8 cellular contexts compared by ENCODE assay signal in the genomic region with DNA sequence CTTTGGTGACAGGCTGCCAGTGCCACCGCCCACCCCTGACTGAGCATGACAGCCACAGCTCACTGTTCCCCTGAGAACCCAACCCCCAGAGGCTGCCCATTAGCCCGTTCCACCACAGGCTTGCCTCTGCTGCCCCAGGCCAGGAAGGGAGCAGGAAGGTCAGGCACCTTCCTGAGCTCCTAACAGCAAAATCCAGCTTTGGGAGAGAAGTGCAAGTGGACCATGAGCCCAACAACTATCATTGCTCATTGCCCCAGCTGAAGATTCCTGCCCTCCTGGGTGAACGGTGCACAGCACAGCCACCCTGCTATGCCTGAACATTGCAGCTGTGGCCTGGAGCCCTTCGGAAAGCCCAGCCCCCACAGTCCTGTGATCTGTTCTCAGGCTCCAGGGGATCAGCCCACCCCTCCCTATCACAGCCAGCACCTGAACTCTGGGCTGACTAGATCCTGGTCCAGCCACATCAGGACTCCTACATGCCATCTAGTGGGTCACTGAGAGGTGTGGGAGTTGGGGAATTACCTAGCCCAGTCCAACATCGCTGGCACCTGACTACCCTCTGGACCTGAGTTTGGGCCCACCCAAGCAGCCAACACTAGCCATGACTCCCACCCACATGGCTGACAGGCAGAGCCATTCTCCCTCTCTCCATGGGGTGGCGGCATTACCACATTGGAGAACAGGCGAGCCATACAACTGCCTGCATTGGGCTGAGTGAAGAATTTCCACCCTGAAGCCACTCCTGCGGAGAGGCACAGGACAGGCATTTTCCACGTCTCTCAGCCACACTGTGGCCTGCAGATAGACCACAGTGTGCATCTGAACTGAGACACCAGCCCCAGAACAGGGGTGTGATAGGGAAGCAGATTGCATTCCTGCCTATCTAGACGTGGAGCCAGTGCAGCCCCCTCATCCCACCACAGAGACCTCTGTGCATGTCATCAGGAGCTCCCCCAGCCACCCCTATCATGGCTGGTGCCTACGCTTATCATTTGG. TPM values are rescaled to one million over a fixed set of nuclear protein-coding genes. Genes with fewer than 3 reads are reported as not detected.
DNase-seq lines count a peak whose midpoint lies in the region; ATAC-seq, FAIRE-seq and TF ChIP-seq lines count a peak whose summit lies in the region.

No MANE protein-coding gene starts in this region.

- peak; percentile 62 for DNase-seq in DMS53 treated with DMSO at 0.1 percent for 48 hours (lab: John Stamatoyannopoulos, UW; ENCODE audit: unreplicated experiment)
- peak; percentile 2 for DNase-seq in NCI-H2029 treated with DMSO at 0.1 percent for 48 hours (lab: John Stamatoyannopoulos, UW)
- peak; percentile 86 for DNase-seq in activated CD4-positive, alpha-beta T cell treated with anti-CD3 and anti-CD28 coated beads, Interleukin-2, amount 10 ng/mL, durations not matched to agents 24 days and 14 days
- DNase-seq in coronary artery (ENCODE audit: low spot score): peak; percentile 77
- DNase-seq in HepG2 (ENCODE audit: low spot score): peak; percentile 69
- peak; percentile 65 for DNase-seq in stimulated activated CD4-positive, alpha-beta T cell treated with anti-CD3 and anti-CD28 coated beads, Interleukin-4, amount 100 ng/mL, for 24 hours

- H3K9me3 ChIP-seq in HepG2 (ENCODE audit: low read length): no peaks in the 10 kb centered on the region

- no peaks in the 10 kb centered on the region for H3K79me2 ChIP-seq in HepG2 (ENCODE audit: insufficient read depth, low read length)

- H3K27ac Mint-ChIP-seq in activated CD4-positive, alpha-beta T cell treated with anti-CD3 and anti-CD28 coated beads, Interleukin-2, amount 10 ng/mL, durations not matched to agents 24 days and 14 days: no peak overlapping the region

- peak overlapping the region; percentile 85 for H3K4me2 ChIP-seq in HepG2 (ENCODE audit: low read depth, low read length)

- peaks cover 0 to 27% of the 10 kb centered on the region in 2 experiments; a peak in 3 of 5 replicates for H3K27me3 ChIP-seq in HepG2 (ENCODE audit: control insufficient read depth in 1 of 2, insufficient read depth in 2 of 2, low read length in 2 of 2)

- TF ChIP-seq CTCF in coronary artery (IDR thresholded peaks at IDR 0.05): peak; percentile 93
- TF ChIP-seq CTCF in HepG2 (CRISPR knock-in tag; IDR thresholded peaks at IDR 0.05): peak; percentile 95

- H3K4me3 Mint-ChIP-seq in activated CD4-positive, alpha-beta T cell treated with anti-CD3 and anti-CD28 coated beads, Interleukin-2, amount 10 ng/mL, durations not matched to agents 24 days and 14 days: no peak overlapping the region

- CTCF ChIA-PET in HepG2 (lab: Yijun Ruan, JAX; ENCODE audit: low intra/inter-chr PET ratio, low total read pairs): interaction anchor here (0.6 to 0.8 kb wide), 2 partner anchors 28 kb away, joined by 3 read pairs; no protein-coding TSS in a partner anchor

- no peak overlapping the region for H3K4me3 ChIP-seq in coronary artery
- peak overlapping the region in 2 of 3 experiments; percentile 3 to 59; a peak in 2 of 6 replicates for H3K4me3 ChIP-seq in HepG2 (replicated peaks in 1 of 3; ENCODE audit: insufficient read depth in 1 of 3, low read depth in 2 of 3, low read length in 3 of 3)

- 3% methylated on average over 5 of the region's 11 CpGs for WGBS in HepG2 (ENCODE audit: low lambda C conversion rate)

- in situ Hi-C loops in HepG2 (cut with HindIII; ENCODE audit: extremely low pct_ligation_motif_present, low pct_unique_long_range_greater_than_20kb): no loop called here

- H3K27me3 Mint-ChIP-seq in activated CD4-positive, alpha-beta T cell treated with anti-CD3 and anti-CD28 coated beads, Interleukin-2, amount 10 ng/mL, durations not matched to agents 24 days and 14 days: no peaks in the 10 kb centered on the region

- TF ChIP-seq EP300 in HepG2 (IDR thresholded peaks at IDR 0.05; ENCODE audit: low read depth in 2 of 2, low read length in 2 of 2) (no peak), HepG2 (CRISPR knock-in tag; IDR thresholded peaks at IDR 0.05; ENCODE audit: borderline replicate concordance) (no peak)

- H3K4me1 Mint-ChIP-seq in activated CD4-positive, alpha-beta T cell treated with anti-CD3 and anti-CD28 coated beads, Interleukin-2, amount 10 ng/mL, durations not matched to agents 24 days and 14 days: no peaks in the 10 kb centered on the region

- H3K36me3 Mint-ChIP-seq in activated CD4-positive, alpha-beta T cell treated with anti-CD3 and anti-CD28 coated beads, Interleukin-2, amount 10 ng/mL, durations not matched to agents 24 days and 14 days (ENCODE audit: low read depth): peaks cover 32% of the 10 kb centered on the region

- FAIRE-seq in HepG2 (lab: Jason Lieb, UNC): no peak

- POLR2A ChIA-PET in HepG2 (lab: Yijun Ruan, JAX): no interaction called here

- H3K9ac ChIP-seq in HepG2 (ENCODE audit: insufficient read depth, low read depth, low read length): no peak overlapping the region

- no peak for TF ChIP-seq POLR2A in HepG2 (IDR thresholded peaks at IDR 0.05; ENCODE audit: insufficient read depth in 1 of 2, low read depth in 2 of 2, low read length in 2 of 2)

- TF ChIP-seq RAD21 in HepG2 (CRISPR knock-in tag; IDR thresholded peaks at IDR 0.05): peak; percentile 72

- H3K36me3 ChIP-seq in HepG2 (replicated peaks in 1 of 2; ENCODE audit: control insufficient read depth in 1 of 2, insufficient read depth in 2 of 2, low read length in 2 of 2): no peaks in the 10 kb centered on the region

- intact Hi-C loops in activated CD4-positive, alpha-beta T cell treated with anti-CD3 and anti-CD28 coated beads, Interleukin-2, amount 10 ng/mL, durations not matched to agents 24 days and 14 days (cut with micrococcal nuclease): no loop called here
- intact Hi-C loops in HepG2 (cut with micrococcal nuclease; ENCODE audit: unreplicated experiment): loop anchor here (10.0 kb wide), 1 partner anchor 204 kb away; no protein-coding TSS in a partner anchor

- H3K27ac ChIP-seq in coronary artery (no peak overlapping the region), HepG2 (ENCODE audit: extremely low read length, insufficient read depth, low read length) (no peak overlapping the region)

- BruUV-seq in HepG2 (replicated peaks; lab: Mats Ljungman, UMichigan): no TSS peak

- H2AFZ ChIP-seq in HepG2 (ENCODE audit: low read length): no peak overlapping the region

- H3K4me1 ChIP-seq in HepG2 (ENCODE audit: insufficient read depth, low read length): peaks cover 21% of the 10 kb centered on the region

- no peaks in the 10 kb centered on the region for H3K9me3 Mint-ChIP-seq in activated CD4-positive, alpha-beta T cell treated with anti-CD3 and anti-CD28 coated beads, Interleukin-2, amount 10 ng/mL, durations not matched to agents 24 days and 14 days

- H4K20me1 ChIP-seq in HepG2 (ENCODE audit: insufficient read depth, low read length): no peaks in the 10 kb centered on the region

- peak; percentile 71 for ATAC-seq in GM21825 (IDR thresholded peaks at IDR 0.05; ENCODE audit: unreplicated experiment)
- ATAC-seq in HepG2: peak; percentile 94
- ATAC-seq in GM21717 (IDR thresholded peaks at IDR 0.05; ENCODE audit: unreplicated experiment): no peak

RNA-seq across cellular contexts. Expression of gene ANTXRL, which starts 58.4 kb away (rescaled TPM):
- not detected in 2 replicates for total RNA-seq in activated CD4-positive, alpha-beta T cell treated with anti-CD3 and anti-CD28 coated beads, Interleukin-2, amount 10 ng/mL, durations not matched to agents 24 days and 14 days
- total RNA-seq in HepG2 (2016; rRNA removed; fragmentation: Illumina TruSeq; extraction: Trizol): not detected in 2 replicates
- total RNA-seq in HepG2 (2016; cell fraction: cytosol; rRNA removed; fragmentation: Illumina TruSeq; extraction: Trizol; ENCODE audit: low read depth): not detected in 2 replicates
- not detected in 2 replicates for total RNA-seq in HepG2 (2016; cell fraction: insoluble cytoplasmic fraction; rRNA removed; fragmentation: Illumina TruSeq; extraction: Trizol)
- total RNA-seq in HepG2 (2016; cell fraction: membrane; rRNA removed; fragmentation: Illumina TruSeq; extraction: Trizol): not detected in 2 replicates
- not detected in 2 replicates for total RNA-seq in HepG2 (2016; cell fraction: nucleus; rRNA removed; fragmentation: Illumina TruSeq; extraction: Trizol)
- not detected in 2 replicates for polyA plus RNA-seq in HepG2 (2011; rRNA removed)
- polyA plus RNA-seq in HepG2 (2011; cell fraction: cytosol; rRNA removed): not detected in 2 replicates
- polyA plus RNA-seq in HepG2 (2011; cell fraction: nucleus; rRNA removed): not detected in 2 replicates
- polyA plus RNA-seq in HepG2 (2012): not detected in 2 replicates
- polyA plus RNA-seq in HepG2 (2016; cell fraction: cytosol; fragmentation: Illumina TruSeq; extraction: Trizol; ENCODE audit: low read depth): not detected in 2 replicates
- not detected in 2 replicates for polyA plus RNA-seq in HepG2 (2016; cell fraction: insoluble cytoplasmic fraction; fragmentation: Illumina TruSeq; extraction: Trizol; ENCODE audit: low read depth)
- not detected in 2 replicates for polyA plus RNA-seq in HepG2 (2016; cell fraction: membrane; fragmentation: Illumina TruSeq; extraction: Trizol; ENCODE audit: low read depth)
- polyA plus RNA-seq in HepG2 (2016; cell fraction: nucleus; fragmentation: Illumina TruSeq; extraction: Trizol; ENCODE audit: insufficient read depth, low read depth): not detected in 2 replicates
- not detected in 2 replicates for polyA minus RNA-seq in HepG2 (2011; rRNA and poly(A)+ RNA removed; ENCODE audit: low replicate concordance)
- not detected in 2 replicates for polyA minus RNA-seq in HepG2 (2011; cell fraction: cytosol; rRNA and poly(A)+ RNA removed)
- not detected in 2 replicates for polyA minus RNA-seq in HepG2 (2011; cell fraction: nucleus; rRNA and poly(A)+ RNA removed)

Comparison
In these comparisons a context has a peak if more than half of its experiments do, and no peak if none do; other contexts are left out.
1. DNase-seq: peak in every context shown above with its lines; median percentile 86 in activated CD4-positive, alpha-beta T cell treated with anti-CD3 and anti-CD28 coated beads, Interleukin-2, amount 10 ng/mL, durations not matched to agents 24 days and 14 days; 77 in coronary artery; 69 in HepG2; 65 in stimulated activated CD4-positive, alpha-beta T cell treated with anti-CD3 and anti-CD28 coated beads, Interleukin-4, amount 100 ng/mL, for 24 hours; 62 in DMS53 treated with DMSO at 0.1 percent for 48 hours; 2 in NCI-H2029 treated with DMSO at 0.1 percent for 48 hours.